23 cellular contexts compared by ENCODE assay signal in the genomic region with DNA sequence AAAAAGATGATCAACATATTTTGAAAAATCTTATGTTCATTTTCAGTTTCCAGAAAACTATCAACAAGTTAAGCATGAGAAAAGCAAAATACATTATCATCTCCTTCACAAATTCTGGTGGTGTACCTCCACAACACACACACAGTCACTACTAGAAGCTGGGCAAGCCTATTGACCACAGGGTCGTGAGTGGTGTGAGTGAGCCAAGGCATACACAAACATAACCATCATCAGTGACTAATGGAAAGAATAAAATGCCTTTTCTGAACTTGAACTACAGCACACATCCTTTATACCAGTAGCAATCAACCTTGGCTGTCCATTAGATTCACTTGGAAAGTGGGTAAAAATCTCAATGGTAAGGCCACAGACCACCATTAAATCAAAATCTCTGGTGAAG.
"Had no signal": no experiment of that assay in that cellular context is flagged by ENCODE, and none has a peak within 500 bp of the region (broad histone marks: within the 10 kb centered on the region; RNA-seq: fewer than 3 reads in every experiment).

No MANE protein-coding gene starts in this region.

- H2AFZ ChIP-seq: neural progenitor cell had no signal

- H3K9me3 ChIP-seq: thyroid gland, upper lobe of left lung, vagina had no signal

- H3K4me3 Mint-ChIP-seq: activated naive CD8-positive, alpha-beta T cell; memory B cell; natural killer cell; neural progenitor cell; stimulated activated effector memory CD8-positive, alpha-beta T cell treated with anti-CD3 and anti-CD28 coated beads, Interleukin-12 subunit alpha, Interleukin-12 subunit beta, amount 100 ng/mL, for 72 hours; stimulated activated naive CD8-positive, alpha-beta T cell treated with anti-CD3 and anti-CD28 coated beads, Interleukin-15, amount 100 ng/mL, for 72 hours had no signal

- H3K27me3 Mint-ChIP-seq: activated naive CD8-positive, alpha-beta T cell; memory B cell; stimulated activated naive CD8-positive, alpha-beta T cell treated with anti-CD3 and anti-CD28 coated beads, Interleukin-15, amount 100 ng/mL, for 72 hours had no signal

- H3K36me3 Mint-ChIP-seq: activated naive CD8-positive, alpha-beta T cell; memory B cell; natural killer cell; neural progenitor cell; stimulated activated effector memory CD8-positive, alpha-beta T cell treated with anti-CD3 and anti-CD28 coated beads, Interleukin-12 subunit alpha, Interleukin-12 subunit beta, amount 100 ng/mL, for 72 hours had no signal

- DNase-seq: activated CD4-positive, alpha-beta T cell treated with anti-CD3 and anti-CD28 coated beads for 48 hours; activated CD4-positive, alpha-beta T cell treated with anti-CD3 and anti-CD28 coated beads, Interleukin-2, amount 50 U/mL, for 48 hours; activated CD8-positive, alpha-beta memory T cell treated with anti-CD3 and anti-CD28 coated beads for 24 hours; activated effector memory CD4-positive, alpha-beta T cell treated with Interleukin-2 at 50 U/mL for 16 hours; activated naive CD4-positive, alpha-beta T cell treated with Interleukin-2 at 50 U/mL for 16 hours; anterior cingulate cortex; caudate nucleus; cortex of kidney; glutamatergic neuron; islet precursor cell; natural killer cell; occipital lobe; right cardiac atrium; stimulated activated CD4-positive, alpha-beta T cell treated with anti-CD3 and anti-CD28 coated beads, Interleukin-4, amount 100 ng/mL, for 1 hour; stimulated activated naive CD8-positive, alpha-beta T cell treated with anti-CD3 and anti-CD28 coated beads, Interleukin-15, amount 100 ng/mL, for 72 hours; thyroid gland; upper lobe of left lung; WERI-Rb-1 had no signal

- H3K27me3 ChIP-seq: neural progenitor cell, thyroid gland, upper lobe of left lung, vagina had no signal

- H3K4me2 ChIP-seq: neural progenitor cell had no signal

- H3K4me1 Mint-ChIP-seq: memory B cell; natural killer cell; neural progenitor cell; stimulated activated effector memory CD8-positive, alpha-beta T cell treated with anti-CD3 and anti-CD28 coated beads, Interleukin-12 subunit alpha, Interleukin-12 subunit beta, amount 100 ng/mL, for 72 hours; stimulated activated naive CD8-positive, alpha-beta T cell treated with anti-CD3 and anti-CD28 coated beads, Interleukin-15, amount 100 ng/mL, for 72 hours had no signal

- H3K27ac Mint-ChIP-seq: activated naive CD8-positive, alpha-beta T cell; memory B cell; natural killer cell; neural progenitor cell; stimulated activated effector memory CD8-positive, alpha-beta T cell treated with anti-CD3 and anti-CD28 coated beads, Interleukin-12 subunit alpha, Interleukin-12 subunit beta, amount 100 ng/mL, for 72 hours; stimulated activated naive CD8-positive, alpha-beta T cell treated with anti-CD3 and anti-CD28 coated beads, Interleukin-15, amount 100 ng/mL, for 72 hours had no signal

- H3K4me3 ChIP-seq: neural progenitor cell, thyroid gland, upper lobe of left lung, vagina had no signal

- H3K9ac ChIP-seq: neural progenitor cell had no signal

- H3K27ac ChIP-seq: neural progenitor cell, thyroid gland, upper lobe of left lung, vagina, WERI-Rb-1 had no signal

- H3K4me1 ChIP-seq: neural progenitor cell, thyroid gland, upper lobe of left lung, vagina had no signal

- H3K36me3 ChIP-seq: neural progenitor cell, thyroid gland, upper lobe of left lung, vagina, WERI-Rb-1 had no signal

- H3K9me3 Mint-ChIP-seq: memory B cell; neural progenitor cell; stimulated activated effector memory CD8-positive, alpha-beta T cell treated with anti-CD3 and anti-CD28 coated beads, Interleukin-12 subunit alpha, Interleukin-12 subunit beta, amount 100 ng/mL, for 72 hours; stimulated activated naive CD8-positive, alpha-beta T cell treated with anti-CD3 and anti-CD28 coated beads, Interleukin-15, amount 100 ng/mL, for 72 hours had no signal
